13 cellular contexts compared by ENCODE assay signal in genomic region chr10:94212876-94213595, GRCh38.
DNase-seq lines count a peak whose midpoint lies in the region; ATAC-seq and TF ChIP-seq lines count a peak whose summit lies in the region.
"Had no signal": no experiment of that assay in that cellular context is flagged by ENCODE, and none has a peak within 500 bp of the region (broad histone marks: within the 10 kb centered on the region; RNA-seq: fewer than 3 reads in every experiment).

No MANE protein-coding gene starts in this region.

- ATAC-seq in left ventricle myocardium superior (peak; percentile 33), sciatic nerve (peak; percentile 93)

- no peaks in the 10 kb centered on the region for H3K27me3 ChIP-seq in ascending aorta
- H3K27me3 ChIP-seq: neural progenitor cell had no signal

- H3K27ac ChIP-seq in ascending aorta: peak overlapping the region; percentile 72 to 81
- H3K27ac ChIP-seq: neural progenitor cell, SK-N-MC, VCaP had no signal

- DNase-seq in AG20443 (ENCODE audit: low spot score) (peak; percentile 30), ascending aorta (ENCODE audit: low spot score in 2 of 2) (peak in 1 of 2 donors; percentile 80), left ventricle myocardium superior (no peak), sciatic nerve (ENCODE audit: low spot score) (no peak), kidney glomerular epithelial cell (lab: John Stamatoyannopoulos, UW) (no peak), putamen (ENCODE audit: low spot score) (no peak), EL (no peak), SW 1271 (lab: John Stamatoyannopoulos, UW) (no peak)
- DNase-seq: activated CD8-positive, alpha-beta memory T cell treated with anti-CD3 and anti-CD28 coated beads, Interleukin-2, amount 50 U/mL, for 4 hours; stimulated activated CD4-positive, alpha-beta T cell treated with anti-CD3 and anti-CD28 coated beads, Interleukin-12 subunit alpha, Interleukin-12 subunit beta, amount 100 ng/mL, for 4 hours had no signal

- H3K4me3 ChIP-seq in ascending aorta: no peak overlapping the region
- H3K4me3 ChIP-seq: neural progenitor cell, SK-N-MC had no signal

- H3K36me3 ChIP-seq in ascending aorta: no peaks in the 10 kb centered on the region
- H3K36me3 ChIP-seq: neural progenitor cell had no signal

- peaks cover 0 to 54% of the 10 kb centered on the region in 2 donors for H3K4me1 ChIP-seq in ascending aorta
- H3K4me1 ChIP-seq: neural progenitor cell had no signal

- no peaks in the 10 kb centered on the region for H3K9me3 ChIP-seq in ascending aorta

- intact Hi-C loops in ascending aorta (cut with DNase I) (loop anchor here (2.0 to 5.0 kb wide), 3 partner anchors 18 to 211 kb away; no protein-coding TSS in a partner anchor), left ventricle myocardium superior (cut with micrococcal nuclease) (no loop called here), sciatic nerve (cut with DNase I) (no loop called here)

- no peak for TF ChIP-seq CTCF in ascending aorta (IDR thresholded peaks at IDR 0.05)
